Comparison of ENCODE assay signal across 1 cellular context in the genomic region with DNA sequence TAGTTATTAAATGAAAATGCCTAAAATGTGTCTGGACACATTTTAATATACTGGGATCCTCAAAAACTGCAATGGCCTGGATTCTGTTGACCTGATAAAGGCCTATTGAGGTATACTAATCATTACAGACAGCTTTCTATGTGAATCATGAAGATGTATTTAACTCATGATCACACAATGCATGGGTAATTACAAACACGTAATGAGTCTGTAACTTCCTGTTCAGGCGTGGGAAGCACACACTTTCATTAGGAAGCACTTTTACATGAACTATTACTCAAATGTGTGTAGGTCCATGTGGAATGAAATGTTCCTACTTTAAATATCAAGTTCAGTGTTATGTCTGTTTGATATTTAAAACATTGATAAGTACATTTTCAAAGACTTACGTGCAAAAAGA.
TF ChIP-seq lines count a peak whose summit lies in the region.

No MANE protein-coding gene starts in this region.

TF ChIP-seq in GM12878, 131 proteins besides CTCF, POLR2A, EP300 and RAD21 (continued from another document):
- TF ChIP-seq POU2F2 (IDR thresholded peaks at IDR 0.05; ENCODE audit: borderline replicate concordance, low read depth, low read length) (no peak), HDAC6 (IDR thresholded peaks at IDR 0.05; ENCODE audit: unreplicated experiment) (no peak)
- TF ChIP-seq, protein P1, sequence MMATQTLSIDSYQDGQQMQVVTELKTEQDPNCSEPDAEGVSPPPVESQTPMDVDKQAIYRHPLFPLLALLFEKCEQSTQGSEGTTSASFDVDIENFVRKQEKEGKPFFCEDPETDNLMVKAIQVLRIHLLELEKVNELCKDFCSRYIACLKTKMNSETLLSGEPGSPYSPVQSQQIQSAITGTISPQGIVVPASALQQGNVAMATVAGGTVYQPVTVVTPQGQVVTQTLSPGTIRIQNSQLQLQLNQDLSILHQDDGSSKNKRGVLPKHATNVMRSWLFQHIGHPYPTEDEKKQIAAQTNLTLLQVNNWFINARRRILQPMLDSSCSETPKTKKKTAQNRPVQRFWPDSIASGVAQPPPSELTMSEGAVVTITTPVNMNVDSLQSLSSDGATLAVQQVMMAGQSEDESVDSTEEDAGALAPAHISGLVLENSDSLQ (IDR thresholded peaks at IDR 0.05), result no peak
TF ChIP-seq in GM12878: peak in this region for 0.
